Comparison of ENCODE assay signal across 1 cellular context in the genomic region with DNA sequence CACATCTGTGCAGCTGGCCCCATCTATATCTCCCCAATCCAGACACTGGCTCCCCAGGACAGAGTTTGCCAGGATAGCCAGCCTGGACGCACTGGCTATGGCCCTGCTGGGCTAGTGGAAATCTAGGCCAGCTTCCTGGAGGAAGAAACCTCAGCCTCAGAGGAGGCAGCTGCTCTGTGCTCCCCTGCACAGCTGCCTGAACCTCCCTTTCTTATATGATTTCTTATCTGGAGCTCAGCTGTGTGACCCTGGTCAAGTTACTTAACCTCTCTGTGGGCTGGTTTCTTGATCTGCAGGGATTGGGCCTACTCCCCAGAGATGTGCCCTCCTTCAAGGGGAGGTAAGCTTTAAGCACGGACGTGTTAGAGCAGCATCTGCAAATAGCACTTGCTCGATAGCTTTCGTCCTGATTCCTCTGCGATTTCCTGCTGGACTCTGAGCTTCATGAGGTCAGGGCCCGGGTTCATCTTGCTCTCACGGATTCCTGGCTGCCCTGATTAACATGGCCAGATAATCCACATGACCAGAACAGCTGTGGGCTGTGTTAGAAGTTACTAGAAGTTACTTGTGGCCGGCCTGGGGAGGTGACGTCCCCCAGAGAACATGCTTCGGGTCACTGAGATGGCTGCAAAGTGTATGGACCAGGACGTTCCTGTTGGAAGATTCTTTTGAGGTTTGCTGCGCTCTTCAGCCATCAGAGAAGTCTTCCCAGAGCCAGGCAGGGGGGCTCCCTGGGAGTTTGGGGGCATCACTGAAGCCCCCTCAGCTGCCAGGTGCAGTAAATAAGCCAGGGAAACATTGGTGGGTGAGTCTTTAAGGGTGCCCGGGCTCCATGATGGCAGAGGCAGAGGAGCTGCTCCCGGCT.
A peak's percentile ranks its signal among the peaks of the same experiment; 100 is the strongest.
TF ChIP-seq lines count a peak whose summit lies in the region.

No MANE protein-coding gene starts in this region.

TF ChIP-seq in HepG2, 621 proteins besides CTCF, POLR2A, EP300 and RAD21 (continued from another document and continues in another):
- TF ChIP-seq NFYC (CRISPR knock-in tag; IDR thresholded peaks at IDR 0.05) = peak; percentile 26; the same call in 1 of the 2 replicates
- TF ChIP-seq TOE1 (CRISPR knock-in tag; IDR thresholded peaks at IDR 0.05) = no peak
- peak; percentile 44 for TF ChIP-seq HNF4G (IDR thresholded peaks at IDR 0.05; ENCODE audit: borderline replicate concordance, low read depth, low read length)
- peak; percentile 79; the same call in 1 of the 2 replicates for TF ChIP-seq HNF4G (CRISPR knock-in tag; IDR thresholded peaks at IDR 0.05; ENCODE audit: borderline replicate concordance, low read depth)
- peak; percentile 82 for TF ChIP-seq ADNP (CRISPR knock-in tag; IDR thresholded peaks at IDR 0.05)
- TF ChIP-seq JUN (CRISPR knock-in tag; IDR thresholded peaks at IDR 0.05) = no peak
- peak; percentile 97 for TF ChIP-seq MED1 (CRISPR knock-in tag; IDR thresholded peaks at IDR 0.05)
- peak; percentile 82; the same call in 1 of the 2 replicates for TF ChIP-seq CCDC6 (CRISPR knock-in tag; IDR thresholded peaks at IDR 0.05)
- peak; percentile 32; the same call in 1 of the 2 replicates for TF ChIP-seq ZNF331 (CRISPR knock-in tag; IDR thresholded peaks at IDR 0.05)
- TF ChIP-seq CREB3 (CRISPR knock-in tag; IDR thresholded peaks at IDR 0.05) = no peak
- no peak for TF ChIP-seq REXO4 (CRISPR knock-in tag; IDR thresholded peaks at IDR 0.05; ENCODE audit: borderline replicate concordance)
- TF ChIP-seq TBX2 (CRISPR knock-in tag; IDR thresholded peaks at IDR 0.05; ENCODE audit: borderline replicate concordance) = peak; percentile 54; the same call in 1 of the 2 replicates
- no peak for TF ChIP-seq KDM5A (IDR thresholded peaks at IDR 0.05; ENCODE audit: borderline replicate concordance, low read length)
- no peak for TF ChIP-seq ZNF569 (CRISPR knock-in tag; IDR thresholded peaks at IDR 0.05; ENCODE audit: borderline replicate concordance)
- TF ChIP-seq ZBTB2 (CRISPR knock-in tag; IDR thresholded peaks at IDR 0.05; ENCODE audit: low read depth) = no peak
- no peak for TF ChIP-seq ZNF883 (CRISPR knock-in tag; IDR thresholded peaks at IDR 0.05; ENCODE audit: not compliant biosample characterization)
- TF ChIP-seq, protein P1, sequence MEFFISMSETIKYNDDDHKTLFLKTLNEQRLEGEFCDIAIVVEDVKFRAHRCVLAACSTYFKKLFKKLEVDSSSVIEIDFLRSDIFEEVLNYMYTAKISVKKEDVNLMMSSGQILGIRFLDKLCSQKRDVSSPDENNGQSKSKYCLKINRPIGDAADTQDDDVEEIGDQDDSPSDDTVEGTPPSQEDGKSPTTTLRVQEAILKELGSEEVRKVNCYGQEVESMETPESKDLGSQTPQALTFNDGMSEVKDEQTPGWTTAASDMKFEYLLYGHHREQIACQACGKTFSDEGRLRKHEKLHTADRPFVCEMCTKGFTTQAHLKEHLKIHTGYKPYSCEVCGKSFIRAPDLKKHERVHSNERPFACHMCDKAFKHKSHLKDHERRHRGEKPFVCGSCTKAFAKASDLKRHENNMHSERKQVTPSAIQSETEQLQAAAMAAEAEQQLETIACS (CRISPR knock-in tag; IDR thresholded peaks at IDR 0.05) = no peak
- TF ChIP-seq, protein P2, sequence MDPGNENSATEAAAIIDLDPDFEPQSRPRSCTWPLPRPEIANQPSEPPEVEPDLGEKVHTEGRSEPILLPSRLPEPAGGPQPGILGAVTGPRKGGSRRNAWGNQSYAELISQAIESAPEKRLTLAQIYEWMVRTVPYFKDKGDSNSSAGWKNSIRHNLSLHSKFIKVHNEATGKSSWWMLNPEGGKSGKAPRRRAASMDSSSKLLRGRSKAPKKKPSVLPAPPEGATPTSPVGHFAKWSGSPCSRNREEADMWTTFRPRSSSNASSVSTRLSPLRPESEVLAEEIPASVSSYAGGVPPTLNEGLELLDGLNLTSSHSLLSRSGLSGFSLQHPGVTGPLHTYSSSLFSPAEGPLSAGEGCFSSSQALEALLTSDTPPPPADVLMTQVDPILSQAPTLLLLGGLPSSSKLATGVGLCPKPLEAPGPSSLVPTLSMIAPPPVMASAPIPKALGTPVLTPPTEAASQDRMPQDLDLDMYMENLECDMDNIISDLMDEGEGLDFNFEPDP (CRISPR knock-in tag; conservative IDR thresholded peaks at IDR 0.05) = no peak
- no peak for TF ChIP-seq DNMT1 (CRISPR knock-in tag; IDR thresholded peaks at IDR 0.05)
- peak; percentile 63 for TF ChIP-seq TFDP2 (CRISPR knock-in tag; IDR thresholded peaks at IDR 0.05)
- TF ChIP-seq ZNF839 (CRISPR knock-in tag; IDR thresholded peaks at IDR 0.05; ENCODE audit: borderline replicate concordance) = no peak; the same call in 1 of the 2 replicates
- no peak for TF ChIP-seq ZNF530 (CRISPR knock-in tag; IDR thresholded peaks at IDR 0.05; ENCODE audit: low read depth)
- TF ChIP-seq ZNF766 (CRISPR knock-in tag; IDR thresholded peaks at IDR 0.05; ENCODE audit: borderline replicate concordance) = no peak
- 0 out of 2 replicates have a peak, but pooled peaks have one; percentile 73 for TF ChIP-seq KDM4B (CRISPR knock-in tag; IDR thresholded peaks at IDR 0.05)
- TF ChIP-seq, protein P3, sequence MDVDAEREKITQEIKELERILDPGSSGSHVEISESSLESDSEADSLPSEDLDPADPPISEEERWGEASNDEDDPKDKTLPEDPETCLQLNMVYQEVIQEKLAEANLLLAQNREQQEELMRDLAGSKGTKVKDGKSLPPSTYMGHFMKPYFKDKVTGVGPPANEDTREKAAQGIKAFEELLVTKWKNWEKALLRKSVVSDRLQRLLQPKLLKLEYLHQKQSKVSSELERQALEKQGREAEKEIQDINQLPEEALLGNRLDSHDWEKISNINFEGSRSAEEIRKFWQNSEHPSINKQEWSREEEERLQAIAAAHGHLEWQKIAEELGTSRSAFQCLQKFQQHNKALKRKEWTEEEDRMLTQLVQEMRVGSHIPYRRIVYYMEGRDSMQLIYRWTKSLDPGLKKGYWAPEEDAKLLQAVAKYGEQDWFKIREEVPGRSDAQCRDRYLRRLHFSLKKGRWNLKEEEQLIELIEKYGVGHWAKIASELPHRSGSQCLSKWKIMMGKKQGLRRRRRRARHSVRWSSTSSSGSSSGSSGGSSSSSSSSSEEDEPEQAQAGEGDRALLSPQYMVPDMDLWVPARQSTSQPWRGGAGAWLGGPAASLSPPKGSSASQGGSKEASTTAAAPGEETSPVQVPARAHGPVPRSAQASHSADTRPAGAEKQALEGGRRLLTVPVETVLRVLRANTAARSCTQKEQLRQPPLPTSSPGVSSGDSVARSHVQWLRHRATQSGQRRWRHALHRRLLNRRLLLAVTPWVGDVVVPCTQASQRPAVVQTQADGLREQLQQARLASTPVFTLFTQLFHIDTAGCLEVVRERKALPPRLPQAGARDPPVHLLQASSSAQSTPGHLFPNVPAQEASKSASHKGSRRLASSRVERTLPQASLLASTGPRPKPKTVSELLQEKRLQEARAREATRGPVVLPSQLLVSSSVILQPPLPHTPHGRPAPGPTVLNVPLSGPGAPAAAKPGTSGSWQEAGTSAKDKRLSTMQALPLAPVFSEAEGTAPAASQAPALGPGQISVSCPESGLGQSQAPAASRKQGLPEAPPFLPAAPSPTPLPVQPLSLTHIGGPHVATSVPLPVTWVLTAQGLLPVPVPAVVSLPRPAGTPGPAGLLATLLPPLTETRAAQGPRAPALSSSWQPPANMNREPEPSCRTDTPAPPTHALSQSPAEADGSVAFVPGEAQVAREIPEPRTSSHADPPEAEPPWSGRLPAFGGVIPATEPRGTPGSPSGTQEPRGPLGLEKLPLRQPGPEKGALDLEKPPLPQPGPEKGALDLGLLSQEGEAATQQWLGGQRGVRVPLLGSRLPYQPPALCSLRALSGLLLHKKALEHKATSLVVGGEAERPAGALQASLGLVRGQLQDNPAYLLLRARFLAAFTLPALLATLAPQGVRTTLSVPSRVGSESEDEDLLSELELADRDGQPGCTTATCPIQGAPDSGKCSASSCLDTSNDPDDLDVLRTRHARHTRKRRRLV (CRISPR knock-in tag; IDR thresholded peaks at IDR 0.05) = no peak
- no peak for TF ChIP-seq SKI (IDR thresholded peaks at IDR 0.05; ENCODE audit: partially characterized antibody)
- no peak for TF ChIP-seq EED (CRISPR knock-in tag; IDR thresholded peaks at IDR 0.05)
- TF ChIP-seq PBX2 (CRISPR knock-in tag; IDR thresholded peaks at IDR 0.05) = no peak
- no peak for TF ChIP-seq MLXIP (CRISPR knock-in tag; IDR thresholded peaks at IDR 0.05; ENCODE audit: borderline replicate concordance)
- TF ChIP-seq NFE2L2 (IDR thresholded peaks at IDR 0.05; ENCODE audit: low read length) = no peak
- no peak for TF ChIP-seq IRF1 (CRISPR knock-in tag; IDR thresholded peaks at IDR 0.05; ENCODE audit: low read depth)
- no peak for TF ChIP-seq JUNB (CRISPR knock-in tag; IDR thresholded peaks at IDR 0.05; ENCODE audit: borderline replicate concordance)
- no peak for TF ChIP-seq ZMAT5 (CRISPR knock-in tag; IDR thresholded peaks at IDR 0.05; ENCODE audit: borderline replicate concordance, low read depth)
- peak; percentile 88; the same call in 1 of the 2 replicates for TF ChIP-seq ZNF224 (CRISPR knock-in tag; IDR thresholded peaks at IDR 0.05)
- TF ChIP-seq SNRNP70 (IDR thresholded peaks at IDR 0.05; ENCODE audit: low read depth, low read length) = no peak
- TF ChIP-seq ZNF556 (CRISPR knock-in tag; IDR thresholded peaks at IDR 0.05; ENCODE audit: borderline replicate concordance) = no peak
- TF ChIP-seq, protein P4, sequence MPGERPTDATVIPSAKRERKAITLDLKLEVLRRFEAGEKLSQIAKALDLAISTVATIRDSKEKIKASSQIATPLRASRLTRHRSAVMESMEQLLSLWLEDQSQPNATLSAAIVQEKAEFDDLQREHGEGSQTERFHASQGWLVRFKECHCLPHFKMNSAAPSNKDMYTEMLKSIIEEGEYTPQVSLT (CRISPR knock-in tag; IDR thresholded peaks at IDR 0.05; ENCODE audit: borderline replicate concordance, low read depth) = no peak
- no peak for TF ChIP-seq HOXA7 (CRISPR knock-in tag; IDR thresholded peaks at IDR 0.05)
